ENCODE assay signal across 23 cellular contexts in genomic region chr1:183233113-183233512, GRCh38. TPM values are rescaled to one million over a fixed set of nuclear protein-coding genes. Genes with fewer than 3 reads are reported as not detected.
"Had no signal": no experiment of that assay in that cellular context is flagged by ENCODE, and none has a peak within 500 bp of the region (broad histone marks: within the 10 kb centered on the region; RNA-seq: fewer than 3 reads in every experiment).

No MANE protein-coding gene starts in this region.

- H3K4me1 Mint-ChIP-seq: central memory CD8-positive, alpha-beta T cell; naive thymus-derived CD4-positive, alpha-beta T cell; T-cell had no signal

- H3K27me3 Mint-ChIP-seq: activated naive CD8-positive, alpha-beta T cell; progenitor cell of endocrine pancreas had no signal

- H3K4me3 ChIP-seq: adrenal gland, ascending aorta, colonic mucosa, esophagus squamous epithelium, gastrocnemius medialis, spleen, tibial artery had no signal

- ATAC-seq: activated CD8-positive, alpha-beta T cell treated with anti-CD3 and anti-CD28 coated beads, Interleukin-2, amount 10 ng/mL, durations not matched to agents 7 days and 5 days; gastrocnemius medialis; naive thymus-derived CD4-positive, alpha-beta T cell; stimulated activated naive CD8-positive, alpha-beta T cell treated with anti-CD3 and anti-CD28 coated beads, Interleukin-15, Interleukin-2, amounts not matched to agents 100 U/mL and 50 U/mL, for 24 hours; T-cell had no signal

- H3K9me3 Mint-ChIP-seq: activated T-helper 1 cell treated with anti-CD3 and anti-CD28 coated beads, Interleukin-12 subunit alpha, Interleukin-12 subunit beta, Interleukin-2, Interleukin-4 antibody, amounts not matched to agents 30 ng/mL and 10 ng/mL and 1 ng/mL, durations not matched to agents 14 hours and 24 hours and 36 hours; central memory CD8-positive, alpha-beta T cell; naive thymus-derived CD4-positive, alpha-beta T cell; T-cell; T-helper 2 cell treated with Interferon-gamma antibody and Interleukin-4, amounts not matched to agents 5 μg/mL and 100 μg/mL, for 36 hours had no signal

- H3K36me3 Mint-ChIP-seq: activated naive CD8-positive, alpha-beta T cell; naive thymus-derived CD4-positive, alpha-beta T cell; T-cell had no signal

- H3K27ac Mint-ChIP-seq: activated CD8-positive, alpha-beta T cell treated with anti-CD3 and anti-CD28 coated beads, Interleukin-2, amount 10 ng/mL, durations not matched to agents 7 days and 5 days; activated naive CD8-positive, alpha-beta T cell; activated T-helper 1 cell treated with anti-CD3 and anti-CD28 coated beads, Interleukin-12 subunit alpha, Interleukin-12 subunit beta, Interleukin-2, Interleukin-4 antibody, amounts not matched to agents 30 ng/mL and 10 ng/mL and 1 ng/mL, durations not matched to agents 14 hours and 24 hours and 36 hours; progenitor cell of endocrine pancreas; T-cell; T-helper 2 cell treated with Interferon-gamma antibody and Interleukin-4, amounts not matched to agents 5 μg/mL and 100 μg/mL, for 36 hours had no signal

- H3K4me1 ChIP-seq: colonic mucosa had no signal

- DNase-seq: activated CD4-positive, alpha-beta T cell treated with anti-CD3 and anti-CD28 coated beads for 1 hour; activated CD4-positive, alpha-beta T cell treated with anti-CD3 and anti-CD28 coated beads, Interleukin-2, amount 50 U/mL, for 1 hour; activated CD8-positive, alpha-beta T cell treated with anti-CD3 and anti-CD28 coated beads, Interleukin-2, amount 10 ng/mL, durations not matched to agents 7 days and 5 days; activated gamma-delta T cell treated with Interleukin-2 at 50 U/mL for 16 hours; adrenal gland; colonic mucosa; esophagus squamous epithelium; gastrocnemius medialis; hypothalamus; naive thymus-derived CD4-positive, alpha-beta T cell; retina; spleen; stimulated activated CD4-positive, alpha-beta T cell treated with anti-CD3 and anti-CD28 coated beads, Interleukin-4, amount 100 ng/mL, for 1 hour; stimulated activated naive CD8-positive, alpha-beta T cell treated with anti-CD3 and anti-CD28 coated beads, Interleukin-15, Interleukin-2, amounts not matched to agents 100 U/mL and 50 U/mL, for 24 hours; T-cell; tibial artery; WERI-Rb-1 had no signal

- H3K27ac ChIP-seq: adrenal gland, colonic mucosa, spleen, WERI-Rb-1 had no signal

- H3K36me3 ChIP-seq: adrenal gland, ascending aorta, colonic mucosa, esophagus squamous epithelium, gastrocnemius medialis, spleen, tibial artery, WERI-Rb-1 had no signal

- H3K4me3 Mint-ChIP-seq: activated CD8-positive, alpha-beta T cell treated with anti-CD3 and anti-CD28 coated beads, Interleukin-2, amount 10 ng/mL, durations not matched to agents 7 days and 5 days; activated naive CD8-positive, alpha-beta T cell; activated T-helper 1 cell treated with anti-CD3 and anti-CD28 coated beads, Interleukin-12 subunit alpha, Interleukin-12 subunit beta, Interleukin-2, Interleukin-4 antibody, amounts not matched to agents 30 ng/mL and 10 ng/mL and 1 ng/mL, durations not matched to agents 14 hours and 24 hours and 36 hours; central memory CD8-positive, alpha-beta T cell; naive thymus-derived CD4-positive, alpha-beta T cell; T-cell; T-helper 2 cell treated with Interferon-gamma antibody and Interleukin-4, amounts not matched to agents 5 μg/mL and 100 μg/mL, for 36 hours had no signal

- H3K27me3 ChIP-seq: adrenal gland, ascending aorta, colonic mucosa, esophagus squamous epithelium, gastrocnemius medialis, spleen, tibial artery had no signal

- H3K9me3 ChIP-seq: adrenal gland, ascending aorta, colonic mucosa, esophagus squamous epithelium, gastrocnemius medialis, spleen, tibial artery had no signal

RNA-seq across cellular contexts. Expression of gene LAMC2, which starts 47.0 kb away (rescaled TPM):
- total RNA-seq: activated CD8-positive, alpha-beta T cell treated with anti-CD3 and anti-CD28 coated beads, Interleukin-2, amount 10 ng/mL, durations not matched to agents 7 days and 5 days had no signal
- polyA plus RNA-seq: naive thymus-derived CD4-positive, alpha-beta T cell had no signal
